In the genomic region with DNA sequence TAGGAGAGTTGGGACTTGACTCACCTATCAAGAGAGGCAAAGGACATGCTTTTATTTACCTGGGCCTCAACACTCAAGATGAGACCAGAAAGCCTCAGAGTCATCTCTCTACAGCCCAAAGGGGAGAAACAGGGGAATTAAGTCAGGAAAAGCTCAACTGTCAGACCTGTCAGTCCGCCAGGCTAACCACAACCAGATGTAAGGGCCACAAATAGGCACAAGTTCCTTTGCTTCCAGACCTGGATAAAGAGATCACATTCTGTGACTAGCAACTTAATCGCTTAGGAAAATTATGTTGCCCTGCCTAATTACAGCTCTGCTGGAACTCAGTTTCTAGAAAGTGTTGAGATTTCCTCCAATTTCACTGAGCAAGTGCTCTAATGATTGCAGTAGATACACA, we compare ENCODE assay signal across 21 cellular contexts.
DNase-seq lines count a peak whose midpoint lies in the region; ATAC-seq and TF ChIP-seq lines count a peak whose summit lies in the region.
"Had no signal": no experiment of that assay in that cellular context is flagged by ENCODE, and none has a peak within 500 bp of the region (broad histone marks: within the 10 kb centered on the region; RNA-seq: fewer than 3 reads in every experiment).

No MANE protein-coding gene starts in this region.

- no peak for TF ChIP-seq CTCF in foreskin fibroblast (IDR thresholded peaks at IDR 0.05; ENCODE audit: low read depth, low read length)

- ATAC-seq in T-cell (replicated peaks in 1 of 4) (no peak), GM18867 (IDR thresholded peaks at IDR 0.05; ENCODE audit: unreplicated experiment) (no peak)
- ATAC-seq in effector memory CD8-positive, alpha-beta T cell (replicated peaks): no peak
- no peak for ATAC-seq in stimulated activated naive B cell treated with anti-CD40 and anti-IgM and Interleukin-4, amounts not matched to agents 10 μg/mL and 1 μg/mL and 100 μg/mL, for 72 hours (replicated peaks)
- ATAC-seq: HepG2 had no signal

- no peaks in the 10 kb centered on the region for H3K9me3 Mint-ChIP-seq in activated naive CD4-positive, alpha-beta T cell treated with anti-CD3 and anti-CD28 coated beads for 36 hours
- H3K9me3 Mint-ChIP-seq in T-cell: no peaks in the 10 kb centered on the region
- H3K9me3 Mint-ChIP-seq in effector memory CD8-positive, alpha-beta T cell: no peaks in the 10 kb centered on the region
- peaks cover 0 to 1% of the 10 kb centered on the region in 2 donors for H3K9me3 Mint-ChIP-seq in stimulated activated naive B cell treated with anti-CD40 and anti-IgM and Interleukin-4, amounts not matched to agents 10 μg/mL and 1 μg/mL and 100 μg/mL, for 72 hours

- no peak overlapping the region for H3K4me3 ChIP-seq in foreskin fibroblast (ENCODE audit: low read depth in 1 of 2, low read length in 2 of 2)
- H3K4me3 ChIP-seq: MG63, right atrium auricular region had no signal

- H3K4me3 Mint-ChIP-seq in activated naive CD4-positive, alpha-beta T cell treated with anti-CD3 and anti-CD28 coated beads for 36 hours: no peak overlapping the region
- peak overlapping the region in 1 of 3 donors; percentile 24 for H3K4me3 Mint-ChIP-seq in T-cell
- H3K4me3 Mint-ChIP-seq in effector memory CD8-positive, alpha-beta T cell: peak overlapping the region in 1 of 2 donors; percentile 45
- H3K4me3 Mint-ChIP-seq in stimulated activated naive B cell treated with anti-CD40 and anti-IgM and Interleukin-4, amounts not matched to agents 10 μg/mL and 1 μg/mL and 100 μg/mL, for 72 hours: peak overlapping the region in 1 of 2 donors; percentile 2

- peaks cover 79% of the 10 kb centered on the region for H3K4me1 Mint-ChIP-seq in activated naive CD4-positive, alpha-beta T cell treated with anti-CD3 and anti-CD28 coated beads for 36 hours (ENCODE audit: low read depth)
- peaks cover 83 to 85% (median 83%) of the 10 kb centered on the region in 3 donors for H3K4me1 Mint-ChIP-seq in T-cell
- peaks cover 64 to 71% of the 10 kb centered on the region in 2 donors for H3K4me1 Mint-ChIP-seq in effector memory CD8-positive, alpha-beta T cell (ENCODE audit: low read depth in 2 of 2)
- H3K4me1 Mint-ChIP-seq in stimulated activated naive B cell treated with anti-CD40 and anti-IgM and Interleukin-4, amounts not matched to agents 10 μg/mL and 1 μg/mL and 100 μg/mL, for 72 hours: peaks cover 52 to 79% of the 10 kb centered on the region in 2 donors

- peak overlapping the region; percentile 78 for H3K27ac Mint-ChIP-seq in activated naive CD4-positive, alpha-beta T cell treated with anti-CD3 and anti-CD28 coated beads for 36 hours
- H3K27ac Mint-ChIP-seq in T-cell: peak overlapping the region; percentile 79 to 84
- peak overlapping the region; percentile 68 to 79 for H3K27ac Mint-ChIP-seq in effector memory CD8-positive, alpha-beta T cell
- H3K27ac Mint-ChIP-seq in stimulated activated naive B cell treated with anti-CD40 and anti-IgM and Interleukin-4, amounts not matched to agents 10 μg/mL and 1 μg/mL and 100 μg/mL, for 72 hours: peak overlapping the region; percentile 75

- intact Hi-C loops in activated naive CD4-positive, alpha-beta T cell treated with anti-CD3 and anti-CD28 coated beads for 36 hours (cut with micrococcal nuclease): no loop called here

- no peak for DNase-seq in activated naive CD4-positive, alpha-beta T cell treated with anti-CD3 and anti-CD28 coated beads for 36 hours
- no peak for DNase-seq in activated naive CD4-positive, alpha-beta T cell (lab: John Stamatoyannopoulos, UW)
- DNase-seq in T-cell (no peak), NCI-H510A treated with DMSO at 0.1 percent for 48 hours (lab: John Stamatoyannopoulos, UW) (no peak), foreskin fibroblast (no peak)
- no peak for DNase-seq in effector memory CD8-positive, alpha-beta T cell
- no peak for DNase-seq in stimulated activated naive B cell treated with anti-CD40 and anti-IgM and Interleukin-4, amounts not matched to agents 10 μg/mL and 1 μg/mL and 100 μg/mL, for 72 hours
- DNase-seq: amygdala; central memory CD4-positive, alpha-beta T cell; effector CD4-positive, alpha-beta T cell; GF-D8; islet precursor cell; MG63; NCI-H146; NCI-H345; RPMI8226; substantia nigra; SW 1271 had no signal

- peaks cover 13% of the 10 kb centered on the region for H3K36me3 Mint-ChIP-seq in activated naive CD4-positive, alpha-beta T cell treated with anti-CD3 and anti-CD28 coated beads for 36 hours (ENCODE audit: low read depth)
- peaks cover 34% of the 10 kb centered on the region for H3K36me3 Mint-ChIP-seq in T-cell
- peaks cover 32% of the 10 kb centered on the region for H3K36me3 Mint-ChIP-seq in effector memory CD8-positive, alpha-beta T cell (ENCODE audit: insufficient read depth)
- peaks cover 20 to 35% of the 10 kb centered on the region in 2 donors for H3K36me3 Mint-ChIP-seq in stimulated activated naive B cell treated with anti-CD40 and anti-IgM and Interleukin-4, amounts not matched to agents 10 μg/mL and 1 μg/mL and 100 μg/mL, for 72 hours

- no peaks in the 10 kb centered on the region for H3K27me3 Mint-ChIP-seq in activated naive CD4-positive, alpha-beta T cell treated with anti-CD3 and anti-CD28 coated beads for 36 hours (ENCODE audit: low read depth)
- H3K27me3 Mint-ChIP-seq in T-cell: no peaks in the 10 kb centered on the region
- H3K27me3 Mint-ChIP-seq in effector memory CD8-positive, alpha-beta T cell: no peaks in the 10 kb centered on the region
- H3K27me3 Mint-ChIP-seq in stimulated activated naive B cell treated with anti-CD40 and anti-IgM and Interleukin-4, amounts not matched to agents 10 μg/mL and 1 μg/mL and 100 μg/mL, for 72 hours: no peaks in the 10 kb centered on the region

- POLR2A ChIA-PET in T-cell (lab: Charles Lee): interaction anchor here (0.6 to 1.1 kb wide), 4 partner anchors 10 to 44 kb away, joined by 3 to 5 read pairs (median 3); no protein-coding TSS in a partner anchor

- CTCF ChIA-PET in activated naive CD4-positive, alpha-beta T cell treated with anti-CD3 and anti-CD28 coated beads for 36 hours (lab: Charles Lee): interaction anchor here (1.5 kb wide), 1 partner anchor 65 kb away, joined by 4 read pairs; no protein-coding TSS in a partner anchor
- CTCF ChIA-PET in T-cell (lab: Charles Lee): interaction anchor here in 1 of 2 donors (0.8 kb wide), 1 partner anchor 13 kb away, joined by 4 read pairs; no protein-coding TSS in a partner anchor
